In the genomic region with DNA sequence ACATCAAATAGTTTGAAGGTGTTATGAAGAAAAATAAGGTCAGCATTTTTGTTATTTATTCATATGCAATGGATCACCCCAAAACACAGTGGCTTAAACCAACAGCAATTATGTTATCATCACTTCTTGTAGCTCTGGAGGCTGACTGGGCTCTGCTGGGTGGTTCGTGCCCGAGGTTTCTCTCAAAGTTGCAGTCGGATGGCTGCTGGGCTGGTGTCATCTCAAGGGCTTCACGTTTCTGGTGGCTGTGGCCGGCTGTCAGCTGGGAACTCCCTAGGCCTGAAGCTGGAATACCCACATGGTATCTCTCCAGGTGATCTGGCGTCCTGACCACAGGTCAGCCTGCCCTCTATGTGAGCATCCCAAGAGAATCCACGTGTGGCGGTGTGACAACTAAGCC, we compare ENCODE assay signal across 26 cellular contexts. TPM values are rescaled to one million over a fixed set of nuclear protein-coding genes. Genes with fewer than 3 reads are reported as not detected.
DNase-seq lines count a peak whose midpoint lies in the region; ATAC-seq, FAIRE-seq and TF ChIP-seq lines count a peak whose summit lies in the region.
"Had no signal": no experiment of that assay in that cellular context is flagged by ENCODE, and none has a peak within 500 bp of the region (broad histone marks: within the 10 kb centered on the region; RNA-seq: fewer than 3 reads in every experiment).

No MANE protein-coding gene starts in this region.

- no peaks in the 10 kb centered on the region for H3K9me3 Mint-ChIP-seq in GM23338
- no peaks in the 10 kb centered on the region for H3K9me3 Mint-ChIP-seq in activated CD8-positive, alpha-beta T cell treated with anti-CD3 and anti-CD28 coated beads for 36 hours
- H3K9me3 Mint-ChIP-seq: CD14-positive monocyte; CD4-positive, alpha-beta T cell; CD8-positive, alpha-beta memory T cell had no signal

- H3K14ac ChIP-seq in neuronal stem cell (ENCODE audit: low read length): no peak overlapping the region

- H3K36me3 Mint-ChIP-seq in GM23338 (ENCODE audit: low read depth): no peaks in the 10 kb centered on the region; the same call in 2 of the 3 replicates
- H3K36me3 Mint-ChIP-seq in activated CD8-positive, alpha-beta T cell treated with anti-CD3 and anti-CD28 coated beads for 36 hours (ENCODE audit: low read depth): no peaks in the 10 kb centered on the region
- H3K36me3 Mint-ChIP-seq: CD14-positive monocyte; CD8-positive, alpha-beta memory T cell had no signal

- no peaks in the 10 kb centered on the region for H3K79me1 ChIP-seq in neuronal stem cell (ENCODE audit: low read depth, low read length)

- H3K79me2 ChIP-seq in GM23338 (replicated peaks; ENCODE audit: insufficient read depth): no peaks in the 10 kb centered on the region

- H2BK120ac ChIP-seq in neuronal stem cell (ENCODE audit: low read depth, low read length): no peak overlapping the region

- intact Hi-C loops in kidney (cut with DNase I): no loop called here
- intact Hi-C loops in activated CD8-positive, alpha-beta T cell treated with anti-CD3 and anti-CD28 coated beads for 36 hours (cut with micrococcal nuclease): no loop called here

- H2BK15ac ChIP-seq in neuronal stem cell (ENCODE audit: low read length): no peak overlapping the region

- ATAC-seq in GM23338: no peak
- no peak for ATAC-seq in activated CD8-positive, alpha-beta T cell treated with anti-CD3 and anti-CD28 coated beads for 36 hours
- ATAC-seq: A549 had no signal

- H3K27me3 ChIP-seq in GM23338 (ENCODE audit: insufficient read depth): peaks cover 19% of the 10 kb centered on the region
- peaks cover 0 to 17% (median 0%) of the 10 kb centered on the region in 3 experiments for H3K27me3 ChIP-seq in neuronal stem cell (ENCODE audit: control insufficient read depth in 3 of 3, insufficient read depth in 3 of 3, low read depth in 1 of 3, low read length in 3 of 3)
- H3K27me3 ChIP-seq: BE2C; BLaER1 treated with 17β-estradiol and CSF1 and Interleukin-3, amounts not matched to agents 10 nM and 100 nM had no signal

- no peaks in the 10 kb centered on the region for H3K9me3 ChIP-seq in kidney (ENCODE audit: control insufficient read depth in 1 of 2, low read length in 2 of 2)
- H3K9me3 ChIP-seq in neuronal stem cell (replicated peaks in 1 of 2; ENCODE audit: control insufficient read depth in 2 of 2, insufficient read depth in 1 of 2, low read depth in 1 of 2, low read length in 2 of 2): no peaks in the 10 kb centered on the region
- H3K9me3 ChIP-seq: A549; BE2C; BLaER1 treated with 17β-estradiol and CSF1 and Interleukin-3, amounts not matched to agents 10 nM and 100 nM had no signal

- no CpG with 5 or more reads among the region's 8 CpGs for WGBS in neuronal stem cell (ENCODE audit: extremely low coverage in 2 of 2, insufficient read length in 2 of 2, insufficient replicate concordance in 1 of 2), 2 donors

- POLR2A ChIA-PET in activated CD8-positive, alpha-beta T cell treated with anti-CD3 and anti-CD28 coated beads for 36 hours (lab: Charles Lee): no interaction called here

- no peak overlapping the region for H3K23ac ChIP-seq in neuronal stem cell (ENCODE audit: low read depth, low read length, poor library complexity)

- H3K4ac ChIP-seq in neuronal stem cell (ENCODE audit: low read length): no peak overlapping the region

- no peak overlapping the region for H3K18ac ChIP-seq in neuronal stem cell (ENCODE audit: low read length)

- H3K4me3 ChIP-seq in GM23338 (no peak overlapping the region), kidney (ENCODE audit: low read length in 2 of 2) (no peak overlapping the region), neuronal stem cell (ENCODE audit: low read length in 2 of 2) (no peak overlapping the region)
- H3K4me3 ChIP-seq: A549; BLaER1 treated with 17β-estradiol and CSF1 and Interleukin-3, amounts not matched to agents 10 nM and 100 nM had no signal

- no peak for TF ChIP-seq CTCF in GM23338 (conservative IDR thresholded peaks at IDR 0.05; ENCODE audit: low read depth in 2 of 2)
- TF ChIP-seq CTCF in kidney (IDR thresholded peaks at IDR 0.05; ENCODE audit: borderline replicate concordance, extremely low read depth, insufficient read depth): no peak
- TF ChIP-seq CTCF in activated CD8-positive, alpha-beta T cell treated with anti-CD3 and anti-CD28 coated beads for 36 hours (IDR thresholded peaks at IDR 0.05): no peak

- no peak overlapping the region for H2AFZ ChIP-seq in GM23338
- H2AFZ ChIP-seq in neuronal stem cell (ENCODE audit: low read length): no peak overlapping the region

- DNase-seq in GM23338 (ENCODE audit: low spot score): no peak
- peak; percentile 18 for DNase-seq in kidney
- DNase-seq in neuronal stem cell (ENCODE audit: low spot score): no peak
- no peak for DNase-seq in stimulated activated CD8-positive, alpha-beta memory T cell treated with anti-CD3 and anti-CD28 coated beads, Interleukin-4, amount 100 ng/mL, for 48 hours
- no peak for DNase-seq in GM19239 (ENCODE audit: insufficient read length, low spot score)
- DNase-seq in activated CD8-positive, alpha-beta T cell treated with anti-CD3 and anti-CD28 coated beads for 36 hours: no peak
- DNase-seq: 8988T; ACHN; AML-193; BE2C; CD4-positive, alpha-beta T cell; CD8-positive, alpha-beta memory T cell; DMS 273 treated with DMSO at 0.1 percent for 48 hours; DMS79 treated with DMSO at 0.1 percent for 48 hours; GF-D8; H7; HCEC 1CT had no signal

- no peak overlapping the region for H4K91ac ChIP-seq in neuronal stem cell (ENCODE audit: low read depth, low read length, poor library complexity)

- H2AK5ac ChIP-seq in neuronal stem cell (ENCODE audit: low read depth, low read length): no peak overlapping the region

- no peak for FAIRE-seq in kidney (lab: Jason Lieb, UNC)
- no peak for FAIRE-seq in GM19239 (lab: Jason Lieb, UNC)
- FAIRE-seq: A549, D721Med, GM12891, GM18507, H1 had no signal

- H3K36me3 ChIP-seq in GM23338 (ENCODE audit: insufficient read depth) (no peaks in the 10 kb centered on the region), kidney (ENCODE audit: control insufficient read depth in 1 of 2, insufficient read depth in 2 of 2, low read length in 2 of 2) (no peaks in the 10 kb centered on the region), neuronal stem cell (replicated peaks in 1 of 2; ENCODE audit: control insufficient read depth in 2 of 2, insufficient read depth in 2 of 2, low read length in 2 of 2) (no peaks in the 10 kb centered on the region)
- H3K36me3 ChIP-seq: BE2C; BLaER1 treated with 17β-estradiol and CSF1 and Interleukin-3, amounts not matched to agents 10 nM and 100 nM had no signal

- peaks cover 1% of the 10 kb centered on the region for H3K27me3 Mint-ChIP-seq in GM23338 (ENCODE audit: insufficient read depth, low read depth, poor library complexity)
- peaks cover under 1% of the 10 kb centered on the region for H3K27me3 Mint-ChIP-seq in activated CD8-positive, alpha-beta T cell treated with anti-CD3 and anti-CD28 coated beads for 36 hours

- H3K9me2 ChIP-seq in GM23338 (ENCODE audit: insufficient read depth): no peaks in the 10 kb centered on the region

- H3F3A ChIP-seq in GM23338 (replicated peaks; ENCODE audit: low read depth): no peaks in the 10 kb centered on the region

- H3K4me2 ChIP-seq in GM23338 (no peak overlapping the region), neuronal stem cell (ENCODE audit: insufficient read depth, low read length, poor library complexity, severe bottlenecking) (no peak overlapping the region)
- H3K4me2 ChIP-seq: A549; BLaER1 treated with 17β-estradiol and CSF1 and Interleukin-3, amounts not matched to agents 10 nM and 100 nM had no signal

- no peaks in the 10 kb centered on the region; the same call in 2 of the 3 replicates for H3K4me1 Mint-ChIP-seq in GM23338
- H3K4me1 Mint-ChIP-seq in activated CD8-positive, alpha-beta T cell treated with anti-CD3 and anti-CD28 coated beads for 36 hours (ENCODE audit: low read depth): no peaks in the 10 kb centered on the region
- H3K4me1 Mint-ChIP-seq: CD14-positive monocyte; CD8-positive, alpha-beta memory T cell had no signal

- H3K27ac ChIP-seq in GM23338 (ENCODE audit: low read depth) (no peak overlapping the region), kidney (ENCODE audit: low read depth in 2 of 2, low read length in 2 of 2) (no peak overlapping the region), neuronal stem cell (replicated peaks; ENCODE audit: low read length) (no peak overlapping the region)
- H3K27ac ChIP-seq: A549; BLaER1 treated with 17β-estradiol and CSF1 and Interleukin-3, amounts not matched to agents 10 nM and 100 nM had no signal

- CTCF ChIA-PET in activated CD8-positive, alpha-beta T cell treated with anti-CD3 and anti-CD28 coated beads for 36 hours (lab: Charles Lee): interaction anchor here (0.7 kb wide), 1 partner anchor 11 kb away, joined by 3 read pairs; no protein-coding TSS in a partner anchor

- no peaks in the 10 kb centered on the region; the same call in 1 of the 2 replicates for H4K20me1 ChIP-seq in GM23338 (replicated peaks; ENCODE audit: insufficient read depth)
- H4K20me1 ChIP-seq: BLaER1 treated with 17β-estradiol and CSF1 and Interleukin-3, amounts not matched to agents 10 nM and 100 nM had no signal

- no peak overlapping the region for H4K8ac ChIP-seq in neuronal stem cell (ENCODE audit: low read depth, low read length)

- no peak overlapping the region for H3K4me3 Mint-ChIP-seq in GM23338
- H3K4me3 Mint-ChIP-seq in activated CD8-positive, alpha-beta T cell treated with anti-CD3 and anti-CD28 coated beads for 36 hours: no peak overlapping the region
- H3K4me3 Mint-ChIP-seq: CD4-positive, alpha-beta T cell; CD8-positive, alpha-beta memory T cell had no signal

- H3K9ac ChIP-seq in kidney (ENCODE audit: low read length in 2 of 2) (no peak overlapping the region), neuronal stem cell (ENCODE audit: low read depth, low read length, poor library complexity) (no peak overlapping the region)
- H3K9ac ChIP-seq: BLaER1 treated with 17β-estradiol and CSF1 and Interleukin-3, amounts not matched to agents 10 nM and 100 nM had no signal

- H2BK12ac ChIP-seq in neuronal stem cell (ENCODE audit: low read length): no peak overlapping the region

- H2BK5ac ChIP-seq in neuronal stem cell (ENCODE audit: low read length): peak overlapping the region; percentile 7

- H3K4me1 ChIP-seq in GM23338 (ENCODE audit: insufficient read depth): no peaks in the 10 kb centered on the region
- no peaks in the 10 kb centered on the region for H3K4me1 ChIP-seq in kidney (ENCODE audit: control insufficient read depth in 1 of 2, insufficient read depth in 1 of 2, low read depth in 1 of 2, low read length in 2 of 2)
- peaks cover 0 to 1% of the 10 kb centered on the region in 2 donors for H3K4me1 ChIP-seq in neuronal stem cell (ENCODE audit: control insufficient read depth in 2 of 2, insufficient read depth in 1 of 2, low read depth in 1 of 2, low read length in 2 of 2)
- H3K4me1 ChIP-seq: A549, BE2C had no signal

- H3K27ac Mint-ChIP-seq in GM23338: no peak overlapping the region
- H3K27ac Mint-ChIP-seq in activated CD8-positive, alpha-beta T cell treated with anti-CD3 and anti-CD28 coated beads for 36 hours: no peak overlapping the region
- H3K27ac Mint-ChIP-seq: CD14-positive monocyte; CD4-positive, alpha-beta T cell; CD8-positive, alpha-beta memory T cell had no signal

RNA-seq across cellular contexts. Expression of a gene that starts 12.0 kb away (rescaled TPM):
- 0.28 TPM in 1 of 2 replicates, not detected in the other for total RNA-seq in GM23338 (2014; rRNA removed; shearing (Covaris generic))
- 0.10 TPM in 2 replicates for polyA plus RNA-seq in GM23338 (2016; fragmentation: Nextera tagmentation; extraction: Ambion mirVana)
- total RNA-seq in kidney: 0.94 TPM
- 0.17 TPM for polyA plus RNA-seq in kidney (ENCODE audit: insufficient read depth, low read depth, low replicate concordance)
- polyA plus RNA-seq in neuronal stem cell (2013, experiment 1 of 2): 8.3 TPM
- 7.9 TPM for polyA plus RNA-seq in neuronal stem cell (2013, experiment 2 of 2)
- not detected for total RNA-seq in activated CD8-positive, alpha-beta T cell treated with anti-CD3 and anti-CD28 coated beads for 36 hours
- total RNA-seq: CD4-positive, alpha-beta T cell; CD8-positive, alpha-beta memory T cell; Daoy; G401 had no signal
- polyA plus RNA-seq: CD14-positive monocyte; CD8-positive, alpha-beta memory T cell had no signal
